8 cellular contexts compared by ENCODE assay signal in genomic region chr12:120474092-120474960, GRCh38. TPM values are rescaled to one million over a fixed set of nuclear protein-coding genes. Genes with fewer than 3 reads are reported as not detected.
A peak's percentile ranks its signal among the peaks of the same experiment; 100 is the strongest.
DNase-seq lines count a peak whose midpoint lies in the region; ATAC-seq and TF ChIP-seq lines count a peak whose summit lies in the region.

No MANE protein-coding gene starts in this region.

- 0 out of 2 replicates have a peak, but pooled peaks cover 4% of the 10 kb centered on the region for H4K20me1 ChIP-seq in GM23338 (replicated peaks; ENCODE audit: insufficient read depth)

- H3K4me3 ChIP-seq in GM23338 (no peak overlapping the region), Panc1 (ENCODE audit: low read depth in 2 of 2, low read length in 2 of 2) (no peak overlapping the region)

- no peaks in the 10 kb centered on the region for H3K9me2 ChIP-seq in GM23338 (ENCODE audit: insufficient read depth)

- peaks cover 6% of the 10 kb centered on the region for H3K27me3 Mint-ChIP-seq in GM23338 (ENCODE audit: insufficient read depth, low read depth, poor library complexity)

- H3K36me3 Mint-ChIP-seq in GM23338 (ENCODE audit: low read depth), result no peaks in the 10 kb centered on the region

- H2AFZ ChIP-seq in GM23338, result no peak overlapping the region

- 0 out of 2 replicates have a peak, but pooled peaks cover 5% of the 10 kb centered on the region for H3F3A ChIP-seq in GM23338 (replicated peaks; ENCODE audit: low read depth)

- H3K79me2 ChIP-seq in GM23338 (replicated peaks; ENCODE audit: insufficient read depth), result no peaks in the 10 kb centered on the region; the same call in 1 of the 2 replicates

- H3K27ac Mint-ChIP-seq in GM23338, result 0 out of 2 replicates have a peak overlapping the region, but pooled peaks have one; percentile 1

- H3K4me1 Mint-ChIP-seq in GM23338, result peaks cover 15% of the 10 kb centered on the region

- no peaks in the 10 kb centered on the region for H3K9me3 Mint-ChIP-seq in GM23338

- no peaks in the 10 kb centered on the region for H3K36me3 ChIP-seq in GM23338 (ENCODE audit: insufficient read depth)
- no peaks in the 10 kb centered on the region for H3K36me3 ChIP-seq in Panc1 (ENCODE audit: control insufficient read depth, insufficient read depth, low read length)

- no peak overlapping the region for H3K4me2 ChIP-seq in GM23338

- intact Hi-C loops in Panc1 (cut with micrococcal nuclease; ENCODE audit: unreplicated experiment), result no loop called here

- DNase-seq in GM23338 (ENCODE audit: low spot score) (peak; percentile 42), Panc1 (ENCODE audit: low read depth, low spot score) (no peak), epithelial cell of prostate (ENCODE audit: low read depth, low spot score) (peak; percentile 93), putamen (ENCODE audit: low spot score) (peak; percentile 29)

- in situ Hi-C loops in Panc1 (cut with HindIII; ENCODE audit: low pct_unique_long_range_greater_than_20kb, low sequenced_read_pairs), result no loop called here

- TF ChIP-seq CTCF in GM23338 (conservative IDR thresholded peaks at IDR 0.05; ENCODE audit: low read depth in 2 of 2) (no peak), Panc1 (IDR thresholded peaks at IDR 0.05) (no peak)

- H3K27ac ChIP-seq in GM23338 (ENCODE audit: low read depth) (peak overlapping the region; percentile 33), Panc1 (ENCODE audit: low read length) (no peak overlapping the region), epithelial cell of prostate (peak overlapping the region; percentile 88)

- H3K27me3 ChIP-seq in GM23338 (ENCODE audit: insufficient read depth) (no peaks in the 10 kb centered on the region), Panc1 (ENCODE audit: control insufficient read depth, insufficient read depth, low read length) (no peaks in the 10 kb centered on the region)

- CTCF ChIA-PET in Panc1 (lab: Charles Lee), result interaction anchor here (0.6 to 0.7 kb wide), 2 partner anchors 26 to 31 kb away, joined by 3 to 5 read pairs; no protein-coding TSS in a partner anchor

- ATAC-seq in GM23338 (no peak), Panc1 (0 out of 2 replicates have a peak, but pooled peaks have one; percentile 31), HG03175 (IDR thresholded peaks at IDR 0.05; ENCODE audit: unreplicated experiment) (no peak), GM19351 (IDR thresholded peaks at IDR 0.05; ENCODE audit: unreplicated experiment) (no peak), HG02571 (IDR thresholded peaks at IDR 0.05; ENCODE audit: unreplicated experiment) (no peak), GM18511 (IDR thresholded peaks at IDR 0.05; ENCODE audit: unreplicated experiment) (no peak)

- H3K4me3 Mint-ChIP-seq in GM23338, result no peak overlapping the region

- H3K9me3 ChIP-seq in Panc1 (ENCODE audit: control insufficient read depth, insufficient read depth, low read depth, low read length), result no peaks in the 10 kb centered on the region

- POLR2A ChIA-PET in Panc1 (lab: Charles Lee), result interaction anchor here (0.6 to 1.0 kb wide), 4 partner anchors 9 to 99 kb away, joined by 3 to 8 read pairs (median 3); no protein-coding TSS in a partner anchor

- BruUV-seq in Panc1 (replicated peaks; lab: Mats Ljungman, UMichigan), result no TSS peak

- H3K4me1 ChIP-seq in GM23338 (ENCODE audit: insufficient read depth) (0 out of 2 replicates have a peak, but pooled peaks cover 3% of the 10 kb centered on the region), Panc1 (ENCODE audit: control insufficient read depth, insufficient read depth, low read length) (peaks cover 20% of the 10 kb centered on the region)

TF ChIP-seq in GM23338, 12 proteins besides CTCF, POLR2A, EP300 and RAD21 (continues in another document):
- no peak for TF ChIP-seq STAT1 (IDR thresholded peaks at IDR 0.05; ENCODE audit: unreplicated experiment)
- no peak for TF ChIP-seq EZH2 (IDR thresholded peaks at IDR 0.05; ENCODE audit: low read depth, unreplicated experiment)
- no peak for TF ChIP-seq POLR2AphosphoS5 (IDR thresholded peaks at IDR 0.05; ENCODE audit: low read depth)
- no peak for TF ChIP-seq NANOG (IDR thresholded peaks at IDR 0.05; ENCODE audit: borderline replicate concordance)
- no peak for TF ChIP-seq ZNF114 (CRISPR knock-in tag; IDR thresholded peaks at IDR 0.05)
- no peak for TF ChIP-seq ZNF331 (CRISPR knock-in tag; IDR thresholded peaks at IDR 0.05; ENCODE audit: low read depth)
- no peak for TF ChIP-seq CREB1 (CRISPR knock-in tag; IDR thresholded peaks at IDR 0.05; ENCODE audit: low read depth)
- TF ChIP-seq EZH2phosphoT487 (IDR thresholded peaks at IDR 0.05; ENCODE audit: unreplicated experiment), result no peak
- no peak for TF ChIP-seq REST (IDR thresholded peaks at IDR 0.05; ENCODE audit: unreplicated experiment)
- TF ChIP-seq JUNB (IDR thresholded peaks at IDR 0.05; ENCODE audit: unreplicated experiment), result no peak

RNA-seq across cellular contexts. Expression of gene SRSF9, which starts 4.8 kb away (rescaled TPM):
- total RNA-seq in GM23338 (2014; rRNA removed; shearing (Covaris generic)), result 202 and 250 TPM in 2 replicates
- polyA plus RNA-seq in GM23338 (2016; fragmentation: Nextera tagmentation; extraction: Ambion mirVana), result 436 and 481 TPM in 2 replicates
- 269 TPM for total RNA-seq in Panc1 (2021; ENCODE audit: unreplicated experiment)
- polyA plus RNA-seq in Panc1 (2012; ENCODE audit: insufficient read length), result 491 TPM

RNA-seq across cellular contexts. Expression of gene DYNLL1, which starts 21.6 kb away (rescaled TPM):
- total RNA-seq in GM23338 (2014; rRNA removed; shearing (Covaris generic)), result 310 and 313 TPM in 2 replicates
- polyA plus RNA-seq in GM23338 (2016; fragmentation: Nextera tagmentation; extraction: Ambion mirVana), result 833 and 868 TPM in 2 replicates
- 482 TPM for total RNA-seq in Panc1 (2021; ENCODE audit: unreplicated experiment)
- 526 TPM for polyA plus RNA-seq in Panc1 (2012; ENCODE audit: insufficient read length)

RNA-seq across cellular contexts. Expression of gene GATC, which starts 28.1 kb away (rescaled TPM):
- total RNA-seq in GM23338 (2014; rRNA removed; shearing (Covaris generic)), result 16.7 and 18.5 TPM in 2 replicates
- 14.9 and 20.1 TPM in 2 replicates for polyA plus RNA-seq in GM23338 (2016; fragmentation: Nextera tagmentation; extraction: Ambion mirVana)
- total RNA-seq in Panc1 (2021; ENCODE audit: unreplicated experiment), result 34.7 TPM
- polyA plus RNA-seq in Panc1 (2012; ENCODE audit: insufficient read length), result 10.4 TPM

RNA-seq across cellular contexts. Expression of gene TRIAP1, which starts 28.1 kb away (rescaled TPM):
- 53.4 and 61.8 TPM in 2 replicates for total RNA-seq in GM23338 (2014; rRNA removed; shearing (Covaris generic))
- polyA plus RNA-seq in GM23338 (2016; fragmentation: Nextera tagmentation; extraction: Ambion mirVana), result 94.0 and 94.2 TPM in 2 replicates
- total RNA-seq in Panc1 (2021; ENCODE audit: unreplicated experiment), result 23.9 TPM
- polyA plus RNA-seq in Panc1 (2012; ENCODE audit: insufficient read length), result 20.6 TPM

RNA-seq across cellular contexts. Expression of gene COX6A1, which starts 36.4 kb away (rescaled TPM):
- total RNA-seq in GM23338 (2014; rRNA removed; shearing (Covaris generic)), result 393 and 422 TPM in 2 replicates
- 1,484 and 1,643 TPM in 2 replicates for polyA plus RNA-seq in GM23338 (2016; fragmentation: Nextera tagmentation; extraction: Ambion mirVana)
- 557 TPM for total RNA-seq in Panc1 (2021; ENCODE audit: unreplicated experiment)
- polyA plus RNA-seq in Panc1 (2012; ENCODE audit: insufficient read length), result 681 TPM
